Comparison of ENCODE assay signal across 11 cellular contexts in the genomic region with DNA sequence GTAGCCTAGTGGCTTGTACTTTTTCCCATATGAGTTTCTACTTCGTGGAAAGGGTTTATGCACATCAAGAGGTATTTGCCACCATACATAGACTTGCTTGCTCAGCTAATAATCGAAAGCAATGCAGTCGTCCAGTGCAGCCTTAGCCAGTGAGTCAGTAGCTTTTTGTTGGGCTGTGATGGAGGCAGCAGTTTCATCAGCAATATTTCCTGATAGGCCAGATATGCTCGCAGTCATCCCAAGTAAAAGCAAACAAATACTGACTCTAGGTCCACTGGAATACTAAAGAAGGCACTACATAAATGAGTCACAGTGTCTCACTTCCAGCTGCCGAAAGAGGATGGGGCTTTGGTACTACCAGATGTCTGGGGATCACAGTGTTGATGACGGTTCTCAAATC. TPM values are rescaled to one million over a fixed set of nuclear protein-coding genes. Genes with fewer than 3 reads are reported as not detected.
DNase-seq lines count a peak whose midpoint lies in the region; ATAC-seq and TF ChIP-seq lines count a peak whose summit lies in the region.
"Had no signal": no experiment of that assay in that cellular context is flagged by ENCODE, and none has a peak within 500 bp of the region (broad histone marks: within the 10 kb centered on the region; RNA-seq: fewer than 3 reads in every experiment).

No MANE protein-coding gene starts in this region.

- H3K27me3 ChIP-seq in Caco-2 (replicated peaks; ENCODE audit: control insufficient read depth, insufficient read depth, low read length) (no peaks in the 10 kb centered on the region), PC-3 (ENCODE audit: low read length) (no peaks in the 10 kb centered on the region), dorsolateral prefrontal cortex (no peaks in the 10 kb centered on the region), osteoblast (ENCODE audit: insufficient read depth, low read length) (no peaks in the 10 kb centered on the region), SK-N-SH (ENCODE audit: insufficient read depth) (no peaks in the 10 kb centered on the region)

- H3K9me3 ChIP-seq in Caco-2, result peaks cover 9% of the 10 kb centered on the region; the same call in 1 of the 2 replicates
- H3K9me3 ChIP-seq in PC-3 (ENCODE audit: low read length), result no peaks in the 10 kb centered on the region
- H3K9me3 ChIP-seq in osteoblast (ENCODE audit: low read depth, low read length), result no peaks in the 10 kb centered on the region
- no peaks in the 10 kb centered on the region for H3K9me3 ChIP-seq in SK-N-SH

- H3K27ac ChIP-seq in PC-3 (ENCODE audit: low read length), result no peak overlapping the region
- peak overlapping the region in 37 of 59 donors; percentile 0 to 84 (median 40) for H3K27ac ChIP-seq in dorsolateral prefrontal cortex
- no peak overlapping the region for H3K27ac ChIP-seq in osteoblast (ENCODE audit: low read depth, low read length)
- no peak overlapping the region for H3K27ac ChIP-seq in SK-N-SH (ENCODE audit: low read depth in 2 of 2, low read length in 1 of 2)

- H3F3A ChIP-seq in PC-3 (ENCODE audit: low read length, unreplicated experiment), result no peaks in the 10 kb centered on the region
- peaks cover 18% of the 10 kb centered on the region for H3F3A ChIP-seq in SK-N-SH (replicated peaks; ENCODE audit: insufficient read depth)

- peaks cover 20% of the 10 kb centered on the region for H4K20me1 ChIP-seq in PC-3 (ENCODE audit: low read length)
- H4K20me1 ChIP-seq in osteoblast (ENCODE audit: insufficient read depth, low read length), result peaks cover 16% of the 10 kb centered on the region
- H4K20me1 ChIP-seq in SK-N-SH (ENCODE audit: insufficient read depth), result peaks cover 14% of the 10 kb centered on the region

- H3K4me3 Mint-ChIP-seq in Caco-2 (ENCODE audit: unreplicated experiment), result no peak overlapping the region

- H3K4me1 Mint-ChIP-seq in Caco-2 (ENCODE audit: low read depth, unreplicated experiment), result no peaks in the 10 kb centered on the region

- H3K9me2 ChIP-seq in PC-3 (replicated peaks; ENCODE audit: low read length) (no peaks in the 10 kb centered on the region), SK-N-SH (no peaks in the 10 kb centered on the region)

- intact Hi-C loops in Caco-2 (cut with micrococcal nuclease; ENCODE audit: unreplicated experiment) (loop anchor here (10.0 kb wide), 1 partner anchor 161 kb away; no protein-coding TSS in a partner anchor), PC-3 (cut with micrococcal nuclease) (loop anchor here (5.0 kb wide), 3 partner anchors 39 to 96 kb away; partner anchors contain the start of gene PPP2R2D), dorsolateral prefrontal cortex (cut with DNase I) (loop anchor here (5.0 kb wide), 3 partner anchors 39 to 81 kb away; partner anchors contain the start of gene PPP2R2D (in 1 of the 2)), Right ventricle myocardium superior (cut with DNase I) (loop anchor here (5.0 kb wide), 1 partner anchor 81 kb away; the partner anchor contains the start of gene PPP2R2D)

- H3K79me2 ChIP-seq in PC-3 (ENCODE audit: low read length) (peaks cover 40% of the 10 kb centered on the region), osteoblast (ENCODE audit: insufficient read depth, low read length) (peaks cover 25% of the 10 kb centered on the region), SK-N-SH (ENCODE audit: insufficient read depth) (peaks cover 28% of the 10 kb centered on the region)

- H3K4me1 ChIP-seq in Caco-2, result no peaks in the 10 kb centered on the region
- H3K4me1 ChIP-seq in PC-3 (ENCODE audit: insufficient read depth, low read length), result peaks cover 24% of the 10 kb centered on the region
- H3K4me1 ChIP-seq in osteoblast (ENCODE audit: insufficient read depth, low read length), result peaks cover 24% of the 10 kb centered on the region
- peaks cover 4 to 15% of the 10 kb centered on the region in 2 experiments; a peak in 2 of 4 replicates for H3K4me1 ChIP-seq in SK-N-SH (ENCODE audit: control insufficient read depth in 1 of 2, insufficient read depth in 2 of 2, low read depth in 1 of 2, low read length in 1 of 2)

- peaks cover 18% of the 10 kb centered on the region for H3K36me3 Mint-ChIP-seq in Caco-2 (ENCODE audit: insufficient read depth, unreplicated experiment)

- no peak overlapping the region for H2AFZ ChIP-seq in PC-3 (ENCODE audit: low read length)
- H2AFZ ChIP-seq in osteoblast (ENCODE audit: low read length), result no peak overlapping the region
- H2AFZ ChIP-seq in SK-N-SH (ENCODE audit: low read depth), result no peak overlapping the region

- TF ChIP-seq RAD21 in SK-N-SH (IDR thresholded peaks at IDR 0.05; ENCODE audit: low read length), result no peak

- H3K27me3 Mint-ChIP-seq in Caco-2 (ENCODE audit: insufficient read depth, unreplicated experiment), result no peaks in the 10 kb centered on the region

- whole genome bisulfite sequencing in SK-N-SH (ENCODE audit: low lambda C conversion rate), result 60% methylated on average over 6 of the region's 6 CpGs

- H3K27ac Mint-ChIP-seq in Caco-2 (ENCODE audit: unreplicated experiment), result no peak overlapping the region

- CTCF ChIA-PET in Caco-2 (lab: Charles Lee), result no interaction called here
- CTCF ChIA-PET in PC-3 (lab: Charles Lee), result interaction anchor here (1.1 kb wide), 1 partner anchor 18 kb away, joined by 3 read pairs; no protein-coding TSS in a partner anchor
- CTCF ChIA-PET in SK-N-SH (lab: Yijun Ruan, JAX), result interaction anchor here (1.4 kb wide), 1 partner anchor 39 kb away, joined by 9 read pairs; no protein-coding TSS in a partner anchor

- H3K9me3 Mint-ChIP-seq in Caco-2 (ENCODE audit: unreplicated experiment), result no peaks in the 10 kb centered on the region

- H3K4me2 ChIP-seq in PC-3 (ENCODE audit: low read length) (peak overlapping the region; percentile 84), osteoblast (ENCODE audit: insufficient read depth, low read length) (peak overlapping the region; percentile 15), SK-N-SH (no peak overlapping the region)

- H3K36me3 ChIP-seq in Caco-2 (ENCODE audit: control insufficient read depth, insufficient read depth, low read length) (no peaks in the 10 kb centered on the region), PC-3 (ENCODE audit: low read depth, low read length) (no peaks in the 10 kb centered on the region), osteoblast (ENCODE audit: insufficient read depth, low read length) (no peaks in the 10 kb centered on the region), SK-N-SH (replicated peaks in 1 of 2; ENCODE audit: control insufficient read depth in 1 of 2, insufficient read depth in 2 of 2, low read length in 1 of 2) (no peaks in the 10 kb centered on the region)

- ATAC-seq in PC-3 (peak; percentile 65), HG02970 (IDR thresholded peaks at IDR 0.05; ENCODE audit: low FRiP score, unreplicated experiment) (no peak), Right ventricle myocardium superior (ENCODE audit: poor library complexity) (no peak)
- ATAC-seq: left ventricle myocardium superior had no signal

- no peak overlapping the region for H3K9ac ChIP-seq in PC-3 (ENCODE audit: low read length)
- H3K9ac ChIP-seq in SK-N-SH, result no peak overlapping the region

- TSS peak; percentile 40 for BruUV-seq in Caco-2 (replicated peaks; lab: Mats Ljungman, UMichigan)
- no TSS peak for BruUV-seq in PC-3 (replicated peaks; lab: Mats Ljungman, UMichigan)

- no peak for TF ChIP-seq CTCF in Caco-2 (IDR thresholded peaks at IDR 0.05; ENCODE audit: insufficient read depth in 1 of 2, low read depth in 1 of 2, low read length in 1 of 2, severe bottlenecking in 1 of 2, unreplicated experiment in 1 of 2)
- TF ChIP-seq CTCF in PC-3 (conservative IDR thresholded peaks at IDR 0.05; ENCODE audit: low read depth, low read length), result no peak
- TF ChIP-seq CTCF in dorsolateral prefrontal cortex (IDR thresholded peaks at IDR 0.05 in 54 of 56, conservative IDR thresholded peaks at IDR 0.05 in 2 of 56; ENCODE audit: low read depth in 1 of 56, partially characterized antibody in 56 of 56), result no peak
- TF ChIP-seq CTCF in osteoblast (IDR thresholded peaks at IDR 0.05; ENCODE audit: extremely low read depth, low read depth, low read length), result no peak
- TF ChIP-seq CTCF in SK-N-SH (IDR thresholded peaks at IDR 0.05), result no peak

- POLR2A ChIA-PET in Caco-2 (lab: Charles Lee) (no interaction called here), PC-3 (lab: Charles Lee; ENCODE audit: unreplicated experiment) (no interaction called here), SK-N-SH (lab: Yijun Ruan, JAX) (no interaction called here)

- H3K4me3 ChIP-seq in Caco-2 (ENCODE audit: low read depth, low read length) (no peak overlapping the region), PC-3 (ENCODE audit: low read length) (peak overlapping the region; percentile 74; the same call in 1 of the 2 replicates), dorsolateral prefrontal cortex (peak overlapping the region in 3 of 59 donors; percentile 1 to 4 (median 2)), osteoblast (ENCODE audit: insufficient read depth, low read length) (no peak overlapping the region), SK-N-SH (ENCODE audit: low read depth in 2 of 2, low read length in 1 of 2) (no peak overlapping the region)

- TF ChIP-seq EP300 in SK-N-SH (IDR thresholded peaks at IDR 0.05; ENCODE audit: borderline replicate concordance in 1 of 2, low read depth in 1 of 2, low read length in 1 of 2), result no peak

- DNase-seq in Caco-2 (no peak), PC-3 (peak; percentile 86), dorsolateral prefrontal cortex (no peak), osteoblast (ENCODE audit: insufficient read length, low spot score, missing footprints) (peak; percentile 98), SK-N-SH (no peak), Right ventricle myocardium superior (no peak)
- no peak for DNase-seq in activated T-cell treated with anti-CD3 and anti-CD28 coated beads, Interleukin-2, amount 50 U/mL, for 1 hour
- DNase-seq: left ventricle myocardium superior, NCI-H1417, SIG-M5 had no signal

TF ChIP-seq in SK-N-SH, 30 proteins besides CTCF, POLR2A, EP300 and RAD21 (continues in another document):
- TF ChIP-seq NFIC (IDR thresholded peaks at IDR 0.05; ENCODE audit: borderline replicate concordance), result no peak
- no peak for TF ChIP-seq EZH2phosphoT487 (IDR thresholded peaks at IDR 0.05; ENCODE audit: borderline replicate concordance, low read depth)
- TF ChIP-seq ELF1 (IDR thresholded peaks at IDR 0.05), result no peak
- no peak for TF ChIP-seq MXI1 (IDR thresholded peaks at IDR 0.05; ENCODE audit: low read depth, low read length)

RNA-seq across cellular contexts. Expression of gene BNIP3, which starts 2.1 kb away (rescaled TPM):
- total RNA-seq in Caco-2 (2022) (16.5 and 18.4 TPM in 2 replicates), PC-3 (2014; rRNA removed) (197 and 225 TPM in 2 replicates), dorsolateral prefrontal cortex (100 to 1,000 TPM in 103 of 120 experiments, 10 to 100 TPM in 17; 73.1 to 211 (median 119) TPM), osteoblast (53.0 and 112 TPM in 2 replicates), Right ventricle myocardium superior (158 TPM)
- 40.3 and 57.2 TPM in 2 replicates for polyA plus RNA-seq in SK-N-SH (2012; rRNA removed)
- polyA plus RNA-seq in SK-N-SH (2012; cell fraction: cytosol; rRNA removed), result 50.0 and 53.3 TPM in 2 replicates
- 47.8 and 56.3 TPM in 2 replicates for polyA plus RNA-seq in SK-N-SH (2012; cell fraction: nucleus; rRNA removed)

Comparison
In these comparisons a context has a peak if more than half of its experiments do, and no peak if none do; other contexts are left out.
1. DNase-seq: peak in PC-3 (single experiment) and osteoblast (single experiment); none in Caco-2 (0 of 2), dorsolateral prefrontal cortex (0 of 10), SK-N-SH (single experiment), Right ventricle myocardium superior (single experiment) and activated T-cell treated with anti-CD3 and anti-CD28 coated beads, Interleukin-2, amount 50 U/mL, for 1 hour (single experiment).
2. H3K27ac ChIP-seq: peak in dorsolateral prefrontal cortex (37 of 59); none in PC-3 (single experiment), osteoblast (single experiment) and SK-N-SH (0 of 2).